9 cellular contexts compared by ENCODE assay signal in genomic region chr19:47512948-47513319, GRCh38. TPM values are rescaled to one million over a fixed set of nuclear protein-coding genes. Genes with fewer than 3 reads are reported as not detected.
DNase-seq lines count a peak whose midpoint lies in the region; ATAC-seq and TF ChIP-seq lines count a peak whose summit lies in the region.
"Had no signal": no experiment of that assay in that cellular context is flagged by ENCODE, and none has a peak within 500 bp of the region (broad histone marks: within the 10 kb centered on the region; RNA-seq: fewer than 3 reads in every experiment).

No MANE protein-coding gene starts in this region.

- no peak overlapping the region for H2BK5ac ChIP-seq in IMR-90 (ENCODE audit: low read depth, low read length, poor library complexity, severe bottlenecking)

- H3K56ac ChIP-seq in IMR-90 (ENCODE audit: extremely low read depth, insufficient read depth, low read length): no peak overlapping the region

- no peaks in the 10 kb centered on the region for H3K36me3 Mint-ChIP-seq in naive B cell

- H3K9ac ChIP-seq in IMR-90 (ENCODE audit: low read depth, low read length): peak overlapping the region; percentile 32; the same call in 1 of the 2 replicates

- H3K4me1 ChIP-seq in A673 (ENCODE audit: insufficient read depth, low read length, poor library complexity, severe bottlenecking): peaks cover 3% of the 10 kb centered on the region
- peaks cover 18% of the 10 kb centered on the region for H3K4me1 ChIP-seq in IMR-90 (ENCODE audit: control insufficient read depth, insufficient read depth, low read length)

- H2AFZ ChIP-seq in IMR-90 (replicated peaks; ENCODE audit: low read length, poor library complexity): no peak overlapping the region

- H3K14ac ChIP-seq in IMR-90 (replicated peaks; ENCODE audit: low read depth, low read length): 0 out of 2 replicates have a peak overlapping the region, but pooled peaks have one; percentile 37

- no peak overlapping the region for H3K4me3 ChIP-seq in A673 (ENCODE audit: low read depth, low read length, poor library complexity, severe bottlenecking)
- H3K4me3 ChIP-seq in IMR-90 (ENCODE audit: insufficient read depth, low read depth, low read length): no peak overlapping the region

- no peak for TF ChIP-seq POLR2A in IMR-90 (IDR thresholded peaks at IDR 0.05; ENCODE audit: low read depth, low read length)

- H3K9me3 ChIP-seq in A673 (ENCODE audit: low read depth, low read length, poor library complexity, severe bottlenecking) (no peaks in the 10 kb centered on the region), IMR-90 (ENCODE audit: control insufficient read depth, insufficient read depth, low read length) (no peaks in the 10 kb centered on the region)

- no peak overlapping the region for H2BK120ac ChIP-seq in IMR-90 (ENCODE audit: low read depth, low read length)

- no peaks in the 10 kb centered on the region for H3K9me3 Mint-ChIP-seq in naive B cell

- no peaks in the 10 kb centered on the region for H3K27me3 Mint-ChIP-seq in naive B cell

- no TSS peak for BruUV-seq in A673 (replicated peaks; lab: Mats Ljungman, UMichigan)
- BruUV-seq in IMR-90 (replicated peaks; lab: Mats Ljungman, UMichigan): no TSS peak

- peak overlapping the region; percentile 79 for H2AK9ac ChIP-seq in IMR-90 (replicated peaks; ENCODE audit: low read depth, low read length, poor library complexity)

- no peak for TF ChIP-seq RAD21 in IMR-90 (IDR thresholded peaks at IDR 0.05; ENCODE audit: low read length)

- H3K79me1 ChIP-seq in IMR-90 (ENCODE audit: low read depth in 1 of 2, low read length in 2 of 2): peaks cover 34 to 72% of the 10 kb centered on the region in 2 experiments

- H4K8ac ChIP-seq in IMR-90 (ENCODE audit: low read depth in 2 of 2, low read length in 2 of 2): peak overlapping the region in 1 of 2 experiments; percentile 51; a peak in 1 of 4 replicates

- H3K4me3 Mint-ChIP-seq in naive B cell: peak overlapping the region; percentile 79 to 100 (median 98)

- H2BK20ac ChIP-seq in IMR-90 (ENCODE audit: low read depth, low read length): no peak overlapping the region

- intact Hi-C loops in A673 (cut with micrococcal nuclease; ENCODE audit: unreplicated experiment) (loop anchor here (10.0 kb wide), 1 partner anchor 182 kb away; no protein-coding TSS in a partner anchor), IMR-90 (cut with micrococcal nuclease) (loop anchor here (10.0 kb wide), 1 partner anchor 152 kb away; no protein-coding TSS in a partner anchor)

- peaks cover 59 to 76% (median 71%) of the 10 kb centered on the region in 3 donors for H3K4me1 Mint-ChIP-seq in naive B cell

- H3K27me3 ChIP-seq in A673 (replicated peaks; ENCODE audit: insufficient read depth, low read depth, low read length, poor library complexity) (no peaks in the 10 kb centered on the region), IMR-90 (ENCODE audit: control insufficient read depth, insufficient read depth, low read length) (no peaks in the 10 kb centered on the region)

- H3K27ac ChIP-seq in A673 (ENCODE audit: low read depth, low read length, poor library complexity, severe bottlenecking): peak overlapping the region; percentile 35
- H3K27ac ChIP-seq in IMR-90 (ENCODE audit: insufficient read depth, low read length): peak overlapping the region; percentile 66; the same call in 1 of the 2 replicates
- peak overlapping the region; percentile 48 for H3K27ac ChIP-seq in caudate nucleus (ENCODE audit: low read depth, low read length)

- no peak overlapping the region; the same call in 1 of the 2 replicates for H2AK5ac ChIP-seq in IMR-90 (ENCODE audit: low read depth, low read length)

- no peak for ATAC-seq in IMR-90 (ENCODE audit: low read depth)
- ATAC-seq in naive B cell (ENCODE audit: low read depth in 2 of 2): no peak

- 55% methylated on average over 4 of the region's 8 CpGs; no CpG with 5 or more reads in 1 of the 2 experiments for WGBS in IMR-90 (ENCODE audit: extremely low coverage in 2 of 2, insufficient read length in 1 of 2), 2 experiments

- dilution Hi-C loops in IMR-90 (cut with HindIII; ENCODE audit: low sequenced_read_pairs, unreplicated experiment): no loop called here

- CTCF ChIA-PET in A673 (lab: Charles Lee): no interaction called here
- CTCF ChIA-PET in IMR-90 (lab: Yijun Ruan, JAX): no interaction called here

- no peak overlapping the region for H4K91ac ChIP-seq in IMR-90 (ENCODE audit: insufficient read depth, low read depth, low read length)

- peak overlapping the region; percentile 89; the same call in 1 of the 2 replicates for H3K23ac ChIP-seq in IMR-90 (ENCODE audit: low read depth, low read length)

- no peak overlapping the region for H2BK15ac ChIP-seq in IMR-90 (ENCODE audit: low read depth, low read length)

- no peaks in the 10 kb centered on the region for H3K36me3 ChIP-seq in A673 (ENCODE audit: insufficient read depth, low read length, poor library complexity, severe bottlenecking)
- H3K36me3 ChIP-seq in IMR-90 (ENCODE audit: control insufficient read depth, insufficient read depth, low read length): no peaks in the 10 kb centered on the region; the same call in 1 of the 2 replicates

- H3K27ac Mint-ChIP-seq in naive B cell: peak overlapping the region; percentile 89 to 100 (median 100)

- peaks cover 25% of the 10 kb centered on the region for H3K9me1 ChIP-seq in IMR-90 (ENCODE audit: insufficient read depth, low read length)

- no peak overlapping the region; the same call in 1 of the 2 replicates for H4K5ac ChIP-seq in IMR-90 (ENCODE audit: low read depth, low read length)

- POLR2A ChIA-PET in A673 (lab: Charles Lee; ENCODE audit: low non-redundant PET): no interaction called here
- POLR2A ChIA-PET in IMR-90 (lab: Charles Lee; ENCODE audit: unreplicated experiment): no interaction called here

- H3K4ac ChIP-seq in IMR-90 (ENCODE audit: low read depth, low read length): peak overlapping the region; percentile 25; the same call in 1 of the 2 replicates

- DNase-seq in A673 (ENCODE audit: low spot score) (no peak), IMR-90 (no peak), caudate nucleus (lab: John Stamatoyannopoulos, UW) (no peak), naive B cell (no peak), NCI-H128 (lab: John Stamatoyannopoulos, UW; ENCODE audit: unreplicated experiment) (no peak), T1000 (lab: John Stamatoyannopoulos, UW) (no peak), HPDE6-E6E7 (ENCODE audit: extremely low spot score) (no peak), NOMO-1 treated with dmso at 0.1 percent for 144 hours (lab: John Stamatoyannopoulos, UW; ENCODE audit: unreplicated experiment) (no peak)
- DNase-seq: activated gamma-delta T cell treated with Interleukin-2 at 50 U/mL for 16 hours had no signal

- peak overlapping the region; percentile 77 for H3K4me2 ChIP-seq in IMR-90 (ENCODE audit: low read depth, low read length)

- peaks cover 55% of the 10 kb centered on the region for H4K20me1 ChIP-seq in IMR-90 (ENCODE audit: insufficient read depth, low read length)

- in situ Hi-C loops in IMR-90 (cut with MboI; ENCODE audit: low sequenced_read_pairs): no loop called here

- TF ChIP-seq CTCF in A673 (conservative IDR thresholded peaks at IDR 0.05; ENCODE audit: low read depth, low read length): no peak
- TF ChIP-seq CTCF in IMR-90 (conservative IDR thresholded peaks at IDR 0.05; ENCODE audit: low read depth, low read length): no peak

- H3K18ac ChIP-seq in IMR-90 (ENCODE audit: low read depth, low read length): no peak overlapping the region

TF ChIP-seq in IMR-90, 13 proteins besides CTCF, POLR2A, EP300 and RAD21:
- TF ChIP-seq, protein P1, sequence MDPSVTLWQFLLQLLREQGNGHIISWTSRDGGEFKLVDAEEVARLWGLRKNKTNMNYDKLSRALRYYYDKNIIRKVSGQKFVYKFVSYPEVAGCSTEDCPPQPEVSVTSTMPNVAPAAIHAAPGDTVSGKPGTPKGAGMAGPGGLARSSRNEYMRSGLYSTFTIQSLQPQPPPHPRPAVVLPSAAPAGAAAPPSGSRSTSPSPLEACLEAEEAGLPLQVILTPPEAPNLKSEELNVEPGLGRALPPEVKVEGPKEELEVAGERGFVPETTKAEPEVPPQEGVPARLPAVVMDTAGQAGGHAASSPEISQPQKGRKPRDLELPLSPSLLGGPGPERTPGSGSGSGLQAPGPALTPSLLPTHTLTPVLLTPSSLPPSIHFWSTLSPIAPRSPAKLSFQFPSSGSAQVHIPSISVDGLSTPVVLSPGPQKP (IDR thresholded peaks at IDR 0.05; ENCODE audit: borderline replicate concordance, low read depth, low read length): no peak
- TF ChIP-seq MAFK (IDR thresholded peaks at IDR 0.05; ENCODE audit: low read depth, low read length): no peak
- TF ChIP-seq MXI1 (IDR thresholded peaks at IDR 0.05; ENCODE audit: borderline replicate concordance, low read depth, low read length): no peak
- no peak for TF ChIP-seq MAZ (IDR thresholded peaks at IDR 0.05; ENCODE audit: borderline replicate concordance, low read depth, low read length)
- no peak for TF ChIP-seq NFE2L2 (IDR thresholded peaks at IDR 0.05; ENCODE audit: low read depth, low read length)
- no peak for TF ChIP-seq RFX5 (IDR thresholded peaks at IDR 0.05; ENCODE audit: low read depth, low read length)
- no peak for TF ChIP-seq CEBPB (IDR thresholded peaks at IDR 0.05; ENCODE audit: low read depth, low read length)
- TF ChIP-seq FOS (IDR thresholded peaks at IDR 0.05; ENCODE audit: low read depth, low read length): no peak
- TF ChIP-seq CHD1 (IDR thresholded peaks at IDR 0.05; ENCODE audit: low read depth, low read length): no peak
- TF ChIP-seq RCOR1 (IDR thresholded peaks at IDR 0.05; ENCODE audit: insufficient replicate concordance, low read length): no peak

RNA-seq across cellular contexts. Expression of gene NAPA, which starts 1.9 kb away (rescaled TPM):
- total RNA-seq in A673 (2021) (88.9 and 90.9 TPM in 2 replicates), IMR-90 (2012; rRNA removed) (51.7 and 76.4 TPM in 2 replicates)
- polyA plus RNA-seq in IMR-90 (2012; rRNA removed) (126 and 139 TPM in 2 replicates), naive B cell (ENCODE audit: low read depth in 6 of 6) (100 to 1,000 TPM in 1 of 6 donors, 10 to 100 TPM in 5; 68.5 to 111 (median 78.4) TPM)
- 107 and 159 TPM in 2 replicates for polyA plus RNA-seq in IMR-90 (2012; cell fraction: cytosol; rRNA removed)
- polyA plus RNA-seq in IMR-90 (2012; cell fraction: nucleus; rRNA removed; ENCODE audit: low replicate concordance): 81.6 and 139 TPM in 2 replicates

RNA-seq across cellular contexts. Expression of gene KPTN, which starts 28.9 kb away (rescaled TPM):
- total RNA-seq in A673 (2021) (18.7 and 18.9 TPM in 2 replicates), IMR-90 (2012; rRNA removed) (3.9 and 4.1 TPM in 2 replicates)
- polyA plus RNA-seq in IMR-90 (2012; rRNA removed) (13.5 and 15.4 TPM in 2 replicates), naive B cell (ENCODE audit: low read depth in 6 of 6) (10 to 100 TPM in 2 of 6 donors, 1 to 10 TPM in 4; 6.1 to 25.8 (median 9.3) TPM)
- polyA plus RNA-seq in IMR-90 (2012; cell fraction: cytosol; rRNA removed): 8.7 and 12.4 TPM in 2 replicates
- 32.1 and 54.1 TPM in 2 replicates for polyA plus RNA-seq in IMR-90 (2012; cell fraction: nucleus; rRNA removed; ENCODE audit: low replicate concordance)

RNA-seq across cellular contexts. Expression of gene SLC8A2, which starts 41.2 kb away (rescaled TPM):
- 3.2 and 6.6 TPM in 2 replicates for total RNA-seq in A673 (2021)
- total RNA-seq in IMR-90 (2012; rRNA removed): not detected in 2 replicates
- 0.05 and 0.10 TPM in 2 replicates for polyA plus RNA-seq in IMR-90 (2012; rRNA removed)
- polyA plus RNA-seq in IMR-90 (2012; cell fraction: cytosol; rRNA removed): 0.14 TPM in 1 of 2 replicates, not detected in the other
- polyA plus RNA-seq in IMR-90 (2012; cell fraction: nucleus; rRNA removed; ENCODE audit: low replicate concordance): 0.32 and 0.45 TPM in 2 replicates
- polyA plus RNA-seq in naive B cell (ENCODE audit: low read depth in 6 of 6): not detected
